In genomic region chr11:29679996-29680395, GRCh38 we compare ENCODE assay signal across 20 cellular contexts.
DNase-seq lines count a peak whose midpoint lies in the region; ATAC-seq and TF ChIP-seq lines count a peak whose summit lies in the region.
"Had no signal": no experiment of that assay in that cellular context is flagged by ENCODE, and none has a peak within 500 bp of the region (broad histone marks: within the 10 kb centered on the region; RNA-seq: fewer than 3 reads in every experiment).

No MANE protein-coding gene starts in this region.

- H3K27me3 ChIP-seq in breast epithelium: no peaks in the 10 kb centered on the region
- H3K27me3 ChIP-seq: BE2C had no signal

- no peak overlapping the region for H3K4me3 ChIP-seq in breast epithelium
- H3K4me3 ChIP-seq: left ventricle myocardium inferior had no signal

- peaks cover 0 to 5% of the 10 kb centered on the region in 2 donors for H3K9me3 Mint-ChIP-seq in stimulated activated naive CD8-positive, alpha-beta T cell treated with anti-CD3 and anti-CD28 coated beads, Interleukin-15, amount 100 ng/mL, for 72 hours
- H3K9me3 Mint-ChIP-seq: activated CD4-positive, alpha-beta T cell treated with anti-CD3 and anti-CD28 coated beads, Interleukin-2, amount 10 ng/mL, durations not matched to agents 24 days and 14 days had no signal

- H3K27ac ChIP-seq in breast epithelium: no peak overlapping the region
- H3K27ac ChIP-seq: left ventricle myocardium inferior had no signal

- H3K27me3 Mint-ChIP-seq in stimulated activated naive CD8-positive, alpha-beta T cell treated with anti-CD3 and anti-CD28 coated beads, Interleukin-15, amount 100 ng/mL, for 72 hours: no peaks in the 10 kb centered on the region
- H3K27me3 Mint-ChIP-seq: activated CD4-positive, alpha-beta T cell treated with anti-CD3 and anti-CD28 coated beads, Interleukin-2, amount 10 ng/mL, durations not matched to agents 24 days and 14 days; T-cell had no signal

- no peaks in the 10 kb centered on the region for H3K4me1 ChIP-seq in breast epithelium
- H3K4me1 ChIP-seq: BE2C, left ventricle myocardium inferior had no signal

- no peak for TF ChIP-seq POLR2A in breast epithelium (IDR thresholded peaks at IDR 0.05)

- no peaks in the 10 kb centered on the region for H3K4me1 Mint-ChIP-seq in stimulated activated naive CD8-positive, alpha-beta T cell treated with anti-CD3 and anti-CD28 coated beads, Interleukin-15, amount 100 ng/mL, for 72 hours
- H3K4me1 Mint-ChIP-seq: activated CD4-positive, alpha-beta T cell treated with anti-CD3 and anti-CD28 coated beads, Interleukin-2, amount 10 ng/mL, durations not matched to agents 24 days and 14 days; natural killer cell; T-cell had no signal

- no peak overlapping the region for H3K27ac Mint-ChIP-seq in stimulated activated naive CD8-positive, alpha-beta T cell treated with anti-CD3 and anti-CD28 coated beads, Interleukin-15, amount 100 ng/mL, for 72 hours
- H3K27ac Mint-ChIP-seq: activated CD4-positive, alpha-beta T cell treated with anti-CD3 and anti-CD28 coated beads, Interleukin-2, amount 10 ng/mL, durations not matched to agents 24 days and 14 days; natural killer cell; T-cell had no signal

- H3K36me3 ChIP-seq in breast epithelium: no peaks in the 10 kb centered on the region
- H3K36me3 ChIP-seq: BE2C, left ventricle myocardium inferior had no signal

- intact Hi-C loops in breast epithelium (cut with DNase I; ENCODE audit: low total_unique reads): loop anchor here (10.0 kb wide), 1 partner anchor 435 kb away; no protein-coding TSS in a partner anchor

- no peak for TF ChIP-seq CTCF in breast epithelium (IDR thresholded peaks at IDR 0.05)

- DNase-seq in NOMO-1 treated with dmso at 0.1 percent for 144 hours (lab: John Stamatoyannopoulos, UW; ENCODE audit: unreplicated experiment): peak; percentile 1
- DNase-seq in stimulated activated naive CD8-positive, alpha-beta T cell treated with anti-CD3 and anti-CD28 coated beads, Interleukin-15, amount 100 ng/mL, for 72 hours: no peak
- no peak for DNase-seq in AG08395 (ENCODE audit: low spot score)
- no peak for DNase-seq in cortex of kidney (lab: John Stamatoyannopoulos, UW)
- DNase-seq in breast epithelium (ENCODE audit: low spot score in 2 of 2): no peak
- DNase-seq: activated CD4-positive, alpha-beta T cell treated with anti-CD3 and anti-CD28 coated beads, Interleukin-2, amount 10 ng/mL, durations not matched to agents 24 days and 14 days; activated T-cell treated with anti-CD3 and anti-CD28 coated beads, Interleukin-2, amount 50 U/mL, for 48 hours; BE2C; dermis blood vessel endothelial cell; DMS53; H7; hypothalamus; left ventricle myocardium inferior; natural killer cell; NCI-H2171 treated with DMSO at 0.1 percent for 48 hours; stimulated activated naive CD8-positive, alpha-beta T cell treated with anti-CD3 and anti-CD28 coated beads, Interleukin-15, Interleukin-2, amounts not matched to agents 100 U/mL and 50 U/mL, for 24 hours; T-cell had no signal

- H3K4me3 Mint-ChIP-seq in stimulated activated naive CD8-positive, alpha-beta T cell treated with anti-CD3 and anti-CD28 coated beads, Interleukin-15, amount 100 ng/mL, for 72 hours: no peak overlapping the region
- H3K4me3 Mint-ChIP-seq: activated CD4-positive, alpha-beta T cell treated with anti-CD3 and anti-CD28 coated beads, Interleukin-2, amount 10 ng/mL, durations not matched to agents 24 days and 14 days; natural killer cell; T-cell had no signal

- ATAC-seq in GM18861 (IDR thresholded peaks at IDR 0.05; ENCODE audit: unreplicated experiment) (peak; percentile 88), GM21390 (IDR thresholded peaks at IDR 0.05; ENCODE audit: unreplicated experiment) (peak; percentile 93), HG03025 (IDR thresholded peaks at IDR 0.05; ENCODE audit: low FRiP score, unreplicated experiment) (peak; percentile 99)
- ATAC-seq in stimulated activated naive CD8-positive, alpha-beta T cell treated with anti-CD3 and anti-CD28 coated beads, Interleukin-15, amount 100 ng/mL, for 72 hours: no peak
- ATAC-seq: natural killer cell; stimulated activated naive CD8-positive, alpha-beta T cell treated with anti-CD3 and anti-CD28 coated beads, Interleukin-15, Interleukin-2, amounts not matched to agents 100 U/mL and 50 U/mL, for 24 hours; T-cell had no signal

- H3K9me3 ChIP-seq in breast epithelium: no peaks in the 10 kb centered on the region
- H3K9me3 ChIP-seq: BE2C, left ventricle myocardium inferior had no signal
